In the genomic region with DNA sequence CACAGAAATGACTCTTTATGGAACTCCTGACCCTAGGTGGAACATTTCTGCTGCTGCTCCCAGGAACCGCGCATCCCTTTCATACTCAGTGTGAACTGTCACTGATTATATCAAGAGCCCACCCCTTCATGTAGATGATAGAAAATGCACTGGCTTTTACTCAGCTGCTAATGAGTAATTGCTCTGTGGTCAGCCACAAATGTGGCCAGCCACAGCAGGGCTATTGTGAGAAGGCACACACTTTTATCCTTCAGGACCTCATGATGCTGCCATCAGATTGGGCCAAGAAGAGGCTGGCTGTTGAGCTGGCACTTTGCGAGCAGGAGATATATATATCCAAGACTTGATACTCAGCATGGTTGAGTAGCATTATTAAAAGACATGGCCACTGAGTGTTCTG, we compare ENCODE assay signal across 28 cellular contexts.
"Had no signal": no experiment of that assay in that cellular context is flagged by ENCODE, and none has a peak within 500 bp of the region (broad histone marks: within the 10 kb centered on the region; RNA-seq: fewer than 3 reads in every experiment).

No MANE protein-coding gene starts in this region.

- H3K27ac Mint-ChIP-seq: activated naive CD8-positive, alpha-beta T cell treated with anti-CD3 and anti-CD28 coated beads, Interleukin-2, amount 50 U/mL, for 24 hours; brain; dendritic cell treated with granulocyte-macrophage colony-stimulating factor and Interleukin-4, amounts not matched to agents 40 ng/mL and 50 ng/mL, for 4 days; naive B cell had no signal

- H3K4me3 Mint-ChIP-seq: activated naive CD8-positive, alpha-beta T cell treated with anti-CD3 and anti-CD28 coated beads, Interleukin-2, amount 50 U/mL, for 24 hours; brain; dendritic cell treated with granulocyte-macrophage colony-stimulating factor and Interleukin-4, amounts not matched to agents 40 ng/mL and 50 ng/mL, for 4 days; naive B cell; neural crest cell had no signal

- H3K36me3 ChIP-seq: upper lobe of left lung had no signal

- H3K27ac ChIP-seq: hepatocyte, upper lobe of left lung had no signal

- H3K4me2 ChIP-seq: hepatocyte, smooth muscle cell had no signal

- H3K9me3 ChIP-seq: upper lobe of left lung had no signal

- H3K4me1 ChIP-seq: upper lobe of left lung had no signal

- H3K79me2 ChIP-seq: hepatocyte had no signal

- H3K27me3 ChIP-seq: hepatocyte, upper lobe of left lung had no signal

- H3K36me3 Mint-ChIP-seq: brain, naive B cell had no signal

- H3K4me3 ChIP-seq: hepatocyte, smooth muscle cell, upper lobe of left lung had no signal

- H3K9me3 Mint-ChIP-seq: activated naive CD8-positive, alpha-beta T cell treated with anti-CD3 and anti-CD28 coated beads, Interleukin-2, amount 50 U/mL, for 24 hours; dendritic cell treated with granulocyte-macrophage colony-stimulating factor and Interleukin-4, amounts not matched to agents 40 ng/mL and 50 ng/mL, for 4 days; naive B cell; neural crest cell had no signal

- H2AFZ ChIP-seq: hepatocyte had no signal

- ATAC-seq: activated naive CD8-positive, alpha-beta T cell treated with anti-CD3 and anti-CD28 coated beads, Interleukin-2, amount 50 U/mL, for 24 hours; left cardiac atrium; sciatic nerve had no signal

- H3K4me1 Mint-ChIP-seq: activated naive CD8-positive, alpha-beta T cell treated with anti-CD3 and anti-CD28 coated beads, Interleukin-2, amount 50 U/mL, for 24 hours; naive B cell had no signal

- FAIRE-seq: endometrium, islet of Langerhans had no signal

- DNase-seq: activated CD4-positive, alpha-beta T cell treated with anti-CD3 and anti-CD28 coated beads for 4 hours; activated CD4-positive, alpha-beta T cell treated with anti-CD3 and anti-CD28 coated beads, Interleukin-2, amount 50 U/mL, for 48 hours; activated CD4-positive, CD25-positive, alpha-beta regulatory T cell; activated gamma-delta T cell; activated naive CD4-positive, alpha-beta T cell treated with anti-CD3 and anti-CD28 coated beads, Interleukin-2, amount 50 U/mL, for 16 hours; activated naive CD8-positive, alpha-beta T cell treated with anti-CD3 and anti-CD28 coated beads, Interleukin-2, amount 50 U/mL, for 24 hours; caudate nucleus; effector CD4-positive, alpha-beta T cell; foreskin fibroblast; glutamatergic neuron; left cardiac atrium; mesenchymal stem cell; naive B cell; occipital lobe; posterior cingulate gyrus; stimulated activated CD4-positive, alpha-beta T cell treated with anti-CD3 and anti-CD28 coated beads, Interleukin-15, amount 100 ng/mL, for 24 hours; stimulated activated CD8-positive, alpha-beta memory T cell treated with anti-CD3 and anti-CD28 coated beads, Interleukin-4, amount 100 ng/mL, for 48 hours; stimulated activated naive CD4-positive, alpha-beta T cell; T-helper 1 cell; upper lobe of left lung had no signal
